ENCODE assay signal across 17 cellular contexts in the genomic region with DNA sequence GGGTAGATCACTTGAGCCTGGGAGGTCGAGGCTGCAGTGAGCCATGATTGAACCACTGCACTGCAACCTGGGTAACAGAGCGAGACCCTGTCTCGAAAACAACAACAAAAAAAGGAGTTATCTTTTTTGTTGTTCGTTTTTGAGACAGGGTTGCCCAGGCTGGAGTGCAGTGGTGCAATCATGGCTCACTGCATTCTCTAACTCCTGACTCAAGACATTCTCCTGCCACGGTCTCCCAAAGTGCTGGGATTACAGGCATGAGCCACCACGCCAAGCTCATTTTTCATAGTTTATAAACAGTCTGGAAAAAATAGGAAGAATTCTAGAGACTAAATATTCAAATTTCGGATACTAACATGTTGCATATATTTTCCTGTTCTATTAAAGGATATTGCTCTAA. TPM values are rescaled to one million over a fixed set of nuclear protein-coding genes. Genes with fewer than 3 reads are reported as not detected.
DNase-seq lines count a peak whose midpoint lies in the region; ATAC-seq and TF ChIP-seq lines count a peak whose summit lies in the region.
"Had no signal": no experiment of that assay in that cellular context is flagged by ENCODE, and none has a peak within 500 bp of the region (broad histone marks: within the 10 kb centered on the region; RNA-seq: fewer than 3 reads in every experiment).

No MANE protein-coding gene starts in this region.

- H3K9me3 Mint-ChIP-seq in neural progenitor cell, result no peaks in the 10 kb centered on the region
- H3K9me3 Mint-ChIP-seq: activated B cell treated with CpG ODN at 0.5 μM for 24 hours; CD8-positive, alpha-beta memory T cell had no signal

- no peak overlapping the region for H3K4me3 Mint-ChIP-seq in neural progenitor cell
- H3K4me3 Mint-ChIP-seq: activated B cell treated with CpG ODN at 0.5 μM for 24 hours; activated naive CD8-positive, alpha-beta T cell; CD8-positive, alpha-beta memory T cell; stimulated activated naive B cell treated with anti-CD40 and anti-IgM and Interleukin-4, amounts not matched to agents 10 μg/mL and 1 μg/mL and 100 μg/mL, for 72 hours had no signal

- H3K36me3 Mint-ChIP-seq in neural progenitor cell, result peaks cover 20% of the 10 kb centered on the region

- no peaks in the 10 kb centered on the region for H4K20me1 ChIP-seq in DND-41 (ENCODE audit: insufficient read depth, low read length)
- no peaks in the 10 kb centered on the region for H4K20me1 ChIP-seq in neural progenitor cell (ENCODE audit: low read depth)

- H3K9me3 ChIP-seq in DND-41 (ENCODE audit: insufficient read depth, low read length, severe bottlenecking), result no peaks in the 10 kb centered on the region
- H3K9me3 ChIP-seq in neutrophil, result no peaks in the 10 kb centered on the region
- no peaks in the 10 kb centered on the region for H3K9me3 ChIP-seq in neural progenitor cell (ENCODE audit: low read depth)
- H3K9me3 ChIP-seq: left lung had no signal

- H2AFZ ChIP-seq in DND-41 (ENCODE audit: low read depth, low read length) (no peak overlapping the region), neural progenitor cell (replicated peaks) (no peak overlapping the region)

- peaks cover 3% of the 10 kb centered on the region for H3K4me1 Mint-ChIP-seq in neural progenitor cell

- H3K27ac ChIP-seq in DND-41 (ENCODE audit: low read length), result peak overlapping the region; percentile 84
- peak overlapping the region; percentile 76 for H3K27ac ChIP-seq in angular gyrus (ENCODE audit: low read depth, low read length)
- H3K27ac ChIP-seq in neutrophil, result peak overlapping the region; percentile 93
- H3K27ac ChIP-seq in neural progenitor cell, result no peak overlapping the region

- no peaks in the 10 kb centered on the region for H3K27me3 ChIP-seq in DND-41 (ENCODE audit: insufficient read depth, low read length, poor library complexity)
- no peaks in the 10 kb centered on the region for H3K27me3 ChIP-seq in neutrophil
- H3K27me3 ChIP-seq in neural progenitor cell, result no peaks in the 10 kb centered on the region
- H3K27me3 ChIP-seq: left lung had no signal

- peaks cover 40% of the 10 kb centered on the region for H3K79me2 ChIP-seq in DND-41 (ENCODE audit: insufficient read depth, low read length)
- no peaks in the 10 kb centered on the region for H3K79me2 ChIP-seq in neural progenitor cell (ENCODE audit: low read depth)

- no peak overlapping the region for H3K27ac Mint-ChIP-seq in neural progenitor cell
- H3K27ac Mint-ChIP-seq: activated B cell treated with CpG ODN at 0.5 μM for 24 hours; stimulated activated naive B cell treated with anti-CD40 and anti-IgM and Interleukin-4, amounts not matched to agents 10 μg/mL and 1 μg/mL and 100 μg/mL, for 72 hours had no signal

- H3K4me3 ChIP-seq in DND-41 (ENCODE audit: low read depth in 1 of 2, low read length in 2 of 2) (no peak overlapping the region), neutrophil (ENCODE audit: low read depth in 1 of 2, low read length in 1 of 2) (peak overlapping the region; percentile 53 to 56), neural progenitor cell (no peak overlapping the region)
- H3K4me3 ChIP-seq: left lung had no signal

- no peak for ATAC-seq in DND-41 (ENCODE audit: insufficient read depth, low read depth)
- ATAC-seq in HG03045 (IDR thresholded peaks at IDR 0.05; ENCODE audit: unreplicated experiment), result no peak
- ATAC-seq: stimulated activated naive B cell treated with anti-CD40 and anti-IgM and Interleukin-4, amounts not matched to agents 10 μg/mL and 1 μg/mL and 100 μg/mL, for 72 hours had no signal

- DNase-seq in SIG-M5 treated with dmso at 0.1 percent for 504 hours (lab: John Stamatoyannopoulos, UW; ENCODE audit: unreplicated experiment), result peak; percentile 16
- DNase-seq in SIG-M5 (lab: John Stamatoyannopoulos, UW), result no peak
- DNase-seq in DND-41, result no peak
- DNase-seq in neural progenitor cell (ENCODE audit: low spot score), result no peak
- DNase-seq in kidney glomerular epithelial cell (lab: John Stamatoyannopoulos, UW), result no peak
- DNase-seq: activated B cell treated with CpG ODN at 0.5 μM for 24 hours; CD8-positive, alpha-beta memory T cell; KG1; left lung; NCI-H1105 treated with DMSO at 0.1 percent for 48 hours; NCI-H2171 treated with DMSO at 0.1 percent for 48 hours; posterior cingulate gyrus; stimulated activated naive B cell treated with anti-CD40 and anti-IgM and Interleukin-4, amounts not matched to agents 10 μg/mL and 1 μg/mL and 100 μg/mL, for 72 hours had no signal

- TF ChIP-seq CTCF in DND-41 (IDR thresholded peaks at IDR 0.05; ENCODE audit: borderline replicate concordance, extremely low read depth, low read length, poor library complexity, severe bottlenecking) (no peak), neutrophil (IDR thresholded peaks at IDR 0.05) (no peak), neural progenitor cell (IDR thresholded peaks at IDR 0.05) (no peak)

- H3F3A ChIP-seq in neural progenitor cell (ENCODE audit: low read depth), result peaks cover 12% of the 10 kb centered on the region

- H3K36me3 ChIP-seq in DND-41 (ENCODE audit: insufficient read depth, low read length) (peaks cover 70% of the 10 kb centered on the region), neutrophil (peaks cover 18% of the 10 kb centered on the region), neural progenitor cell (no peaks in the 10 kb centered on the region)

- H3K4me1 ChIP-seq in DND-41 (ENCODE audit: insufficient read depth, low read length) (peaks cover 80% of the 10 kb centered on the region), neutrophil (ENCODE audit: control insufficient read depth in 1 of 2, insufficient read depth in 1 of 2, low read depth in 1 of 2, low read length in 1 of 2) (peaks cover 72 to 77% of the 10 kb centered on the region in 2 experiments), neural progenitor cell (no peaks in the 10 kb centered on the region)

- H3K27me3 Mint-ChIP-seq in neural progenitor cell (ENCODE audit: insufficient read depth, low read depth), result peaks cover 5% of the 10 kb centered on the region
- H3K27me3 Mint-ChIP-seq: activated B cell treated with CpG ODN at 0.5 μM for 24 hours; activated naive CD8-positive, alpha-beta T cell; CD8-positive, alpha-beta memory T cell; stimulated activated naive B cell treated with anti-CD40 and anti-IgM and Interleukin-4, amounts not matched to agents 10 μg/mL and 1 μg/mL and 100 μg/mL, for 72 hours had no signal

- H3K4me2 ChIP-seq in DND-41 (ENCODE audit: insufficient read depth, low read length) (no peak overlapping the region), neural progenitor cell (no peak overlapping the region)

- peak overlapping the region; percentile 33; the same call in 1 of the 2 replicates for H3K9ac ChIP-seq in DND-41 (ENCODE audit: low read depth, low read length)
- no peak overlapping the region for H3K9ac ChIP-seq in neural progenitor cell

RNA-seq across cellular contexts. Expression of a gene that starts 29.4 kb away (rescaled TPM):
- total RNA-seq in neural progenitor cell (ENCODE audit: low replicate concordance), result 13.2 and 16.7 TPM in 2 replicates

RNA-seq across cellular contexts. Expression of a gene that starts 32.2 kb away (rescaled TPM):
- total RNA-seq in neural progenitor cell (ENCODE audit: low replicate concordance), result 93.0 and 112 TPM in 2 replicates

RNA-seq across cellular contexts. Expression of a gene that starts 42.5 kb away (rescaled TPM):
- 338 and 405 TPM in 2 replicates for total RNA-seq in neural progenitor cell (ENCODE audit: low replicate concordance)

RNA-seq across cellular contexts. Expression of a gene that starts 55.5 kb away (rescaled TPM):
- 133 and 134 TPM in 2 replicates for total RNA-seq in neural progenitor cell (ENCODE audit: low replicate concordance)

Comparison
In these comparisons a context has a peak if more than half of its experiments do, and no peak if none do; other contexts are left out.
1. H3K4me3 ChIP-seq: peak in neutrophil (2 of 2); none in DND-41 (0 of 2) and neural progenitor cell (single experiment).